In genomic region chr18:26322892-26323653, GRCh38 we compare ENCODE assay signal across 2 cellular contexts.
TF ChIP-seq lines count a peak whose summit lies in the region.

No MANE protein-coding gene starts in this region.

TF ChIP-seq in HCT116, 20 proteins besides CTCF, POLR2A, EP300 and RAD21 (continued from another document):
- no peak for TF ChIP-seq FOSL1 (IDR thresholded peaks at IDR 0.05; ENCODE audit: low read depth)
- no peak for TF ChIP-seq ZBTB33 (IDR thresholded peaks at IDR 0.05; ENCODE audit: extremely low read depth, insufficient replicate concordance, low read length)
- no peak for TF ChIP-seq POLR2AphosphoS5 (IDR thresholded peaks at IDR 0.05; ENCODE audit: low read depth, low read length)
- no peak for TF ChIP-seq ATF3 (IDR thresholded peaks at IDR 0.05)
- no peak for TF ChIP-seq JUND (IDR thresholded peaks at IDR 0.05)
- TF ChIP-seq EZH2 (IDR thresholded peaks at IDR 0.05), result no peak
- no peak for TF ChIP-seq YY1 (IDR thresholded peaks at IDR 0.05; ENCODE audit: extremely low read depth, insufficient replicate concordance, low read depth, low read length)
- TF ChIP-seq ZNF274 (IDR thresholded peaks at IDR 0.05; ENCODE audit: low read depth, low read length), result no peak
- no peak for TF ChIP-seq SRF (IDR thresholded peaks at IDR 0.05; ENCODE audit: low read depth)

TF ChIP-seq in GM23338, 12 proteins besides CTCF, POLR2A, EP300 and RAD21 (continued from another document):
- TF ChIP-seq ETS1 (IDR thresholded peaks at IDR 0.05) (no peak), ZNF114 (CRISPR knock-in tag; IDR thresholded peaks at IDR 0.05) (no peak)
